Comparison of ENCODE assay signal across 27 cellular contexts in the genomic region with DNA sequence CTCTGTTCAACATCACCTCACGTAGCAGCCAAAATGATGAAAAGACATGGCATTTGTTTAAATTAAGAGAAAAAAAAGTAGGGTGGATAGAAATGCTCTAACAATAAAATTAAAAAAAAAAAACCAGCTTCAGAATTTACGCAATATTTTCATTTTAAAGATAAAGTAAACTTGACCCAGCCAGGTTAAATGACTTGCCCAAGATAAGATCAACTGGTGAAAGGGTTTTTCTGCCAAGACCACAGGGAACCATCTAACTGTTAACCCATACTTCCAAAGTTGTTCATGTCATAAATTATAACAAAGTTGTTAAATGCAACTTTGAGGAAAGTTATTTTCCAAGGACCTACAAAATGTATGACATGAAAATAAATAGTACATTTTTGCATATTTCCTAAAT.
"Had no signal": no experiment of that assay in that cellular context is flagged by ENCODE, and none has a peak within 500 bp of the region (broad histone marks: within the 10 kb centered on the region; RNA-seq: fewer than 3 reads in every experiment).

No MANE protein-coding gene starts in this region.

- H3K27me3 ChIP-seq: left lung, ovary, right atrium auricular region, stomach, testis, thyroid gland, transverse colon, upper lobe of left lung had no signal

- H3K4me3 Mint-ChIP-seq: immature natural killer cell; naive thymus-derived CD4-positive, alpha-beta T cell; natural killer cell treated with Interleukin-12 subunit alpha and Interleukin-12 subunit beta and Interleukin-15 and Interleukin-18, amount 100 ng/mL, for 72 hours; stimulated activated naive B cell treated with anti-CD40 and anti-IgM and Interleukin-4, amounts not matched to agents 10 μg/mL and 1 μg/mL and 100 μg/mL, for 72 hours had no signal

- H3K4me1 ChIP-seq: left lung, right atrium auricular region, testis, thyroid gland, transverse colon, upper lobe of left lung had no signal

- H3K27ac ChIP-seq: left lung, ovary, right atrium auricular region, skin epidermis, stomach, testis, thyroid gland, transverse colon, upper lobe of left lung had no signal

- ATAC-seq: left colon; left lung; mucosa of descending colon; naive thymus-derived CD4-positive, alpha-beta T cell; natural killer cell treated with Interleukin-12 subunit alpha and Interleukin-12 subunit beta and Interleukin-15 and Interleukin-18, amount 100 ng/mL, for 72 hours; sciatic nerve; stimulated activated naive B cell treated with anti-CD40 and anti-IgM and Interleukin-4, amounts not matched to agents 10 μg/mL and 1 μg/mL and 100 μg/mL, for 72 hours; stimulated activated naive CD8-positive, alpha-beta T cell treated with anti-CD3 and anti-CD28 coated beads, Interleukin-15, Interleukin-2, amounts not matched to agents 100 U/mL and 50 U/mL, for 24 hours had no signal

- H3K4me3 ChIP-seq: left lung, lung, mucosa of descending colon, ovary, right atrium auricular region, skin epidermis, stomach, testis, thyroid gland, transverse colon, upper lobe of left lung had no signal

- H3K9me3 ChIP-seq: left lung, mucosa of descending colon, ovary, right atrium auricular region, stomach, testis, thyroid gland, transverse colon, upper lobe of left lung had no signal

- H3K27ac Mint-ChIP-seq: immature natural killer cell; naive thymus-derived CD4-positive, alpha-beta T cell; natural killer cell treated with Interleukin-12 subunit alpha and Interleukin-12 subunit beta and Interleukin-15 and Interleukin-18, amount 100 ng/mL, for 72 hours; progenitor cell of endocrine pancreas; stimulated activated naive B cell treated with anti-CD40 and anti-IgM and Interleukin-4, amounts not matched to agents 10 μg/mL and 1 μg/mL and 100 μg/mL, for 72 hours had no signal

- H3K4me1 Mint-ChIP-seq: immature natural killer cell; naive thymus-derived CD4-positive, alpha-beta T cell had no signal

- H3K36me3 ChIP-seq: left lung, ovary, right atrium auricular region, stomach, thyroid gland, transverse colon, upper lobe of left lung had no signal

- H3K9me3 Mint-ChIP-seq: stimulated activated naive B cell treated with anti-CD40 and anti-IgM and Interleukin-4, amounts not matched to agents 10 μg/mL and 1 μg/mL and 100 μg/mL, for 72 hours had no signal

- FAIRE-seq: islet of Langerhans, kidney had no signal

- DNase-seq: hypothalamus; immature natural killer cell; kidney; left colon; left lung; midbrain; mucosa of descending colon; naive thymus-derived CD4-positive, alpha-beta T cell; ovary; stimulated activated CD4-positive, alpha-beta T cell treated with anti-CD3 and anti-CD28 coated beads, Interleukin-12 subunit alpha, Interleukin-12 subunit beta, amount 100 ng/mL, for 4 hours; stimulated activated CD4-positive, alpha-beta T cell treated with anti-CD3 and anti-CD28 coated beads, Interleukin-15, amount 100 ng/mL, for 24 hours; stimulated activated CD4-positive, alpha-beta T cell treated with anti-CD3 and anti-CD28 coated beads, Interleukin-2, amount 100 ng/mL, for 24 hours; stimulated activated CD4-positive, alpha-beta T cell treated with anti-CD3 and anti-CD28 coated beads, Interleukin-4, amount 100 ng/mL, for 1 hour; stimulated activated naive B cell treated with anti-CD40 and anti-IgM and Interleukin-4, amounts not matched to agents 10 μg/mL and 1 μg/mL and 100 μg/mL, for 72 hours; stimulated activated naive CD8-positive, alpha-beta T cell treated with anti-CD3 and anti-CD28 coated beads, Interleukin-15, Interleukin-2, amounts not matched to agents 100 U/mL and 50 U/mL, for 24 hours; stomach; testis; thyroid gland; transverse colon; upper lobe of left lung had no signal

- H3K36me3 Mint-ChIP-seq: immature natural killer cell; naive thymus-derived CD4-positive, alpha-beta T cell; natural killer cell treated with Interleukin-12 subunit alpha and Interleukin-12 subunit beta and Interleukin-15 and Interleukin-18, amount 100 ng/mL, for 72 hours; stimulated activated naive B cell treated with anti-CD40 and anti-IgM and Interleukin-4, amounts not matched to agents 10 μg/mL and 1 μg/mL and 100 μg/mL, for 72 hours had no signal

- H3K27me3 Mint-ChIP-seq: naive thymus-derived CD4-positive, alpha-beta T cell; natural killer cell treated with Interleukin-12 subunit alpha and Interleukin-12 subunit beta and Interleukin-15 and Interleukin-18, amount 100 ng/mL, for 72 hours; progenitor cell of endocrine pancreas had no signal
